Comparison of ENCODE assay signal across 9 cellular contexts in the genomic region with DNA sequence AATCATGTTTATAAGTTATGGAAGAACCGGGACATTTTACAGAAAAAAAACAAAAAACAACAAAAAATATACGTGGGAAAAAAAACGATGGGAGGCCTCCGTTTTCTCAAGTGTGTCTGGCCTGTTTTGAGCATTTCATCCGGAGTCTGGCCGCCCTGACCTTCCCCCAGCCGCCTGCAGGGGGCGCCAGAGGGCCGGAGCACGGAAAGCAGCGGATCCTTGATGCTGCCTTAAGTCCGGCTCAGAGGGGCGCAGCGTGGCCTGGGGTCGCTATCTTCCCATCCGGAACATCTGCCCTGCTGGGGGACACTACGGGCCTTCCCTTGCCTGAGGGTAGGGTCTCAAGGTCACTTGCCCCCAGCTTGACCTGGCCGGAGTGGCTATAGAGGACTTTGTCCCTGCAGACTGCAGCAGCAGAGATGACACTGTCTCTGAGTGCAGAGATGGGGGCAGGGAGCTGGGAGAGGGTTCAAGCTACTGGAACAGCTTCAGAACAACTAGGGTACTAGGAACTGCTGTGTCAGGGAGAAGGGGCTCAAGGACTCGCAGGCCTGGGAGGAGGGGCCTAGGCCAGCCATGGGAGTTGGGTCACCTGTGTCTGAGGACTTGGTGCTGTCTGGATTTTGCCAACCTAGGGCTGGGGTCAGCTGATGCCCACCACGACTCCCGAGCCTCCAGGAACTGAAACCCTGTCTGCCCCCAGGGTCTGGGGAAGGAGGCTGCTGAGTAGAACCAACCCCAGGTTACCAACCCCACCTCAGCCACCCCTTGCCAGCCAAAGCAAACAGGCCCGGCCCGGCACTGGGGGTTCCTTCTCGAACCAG. TPM values are rescaled to one million over a fixed set of nuclear protein-coding genes. Genes with fewer than 3 reads are reported as not detected.
DNase-seq lines count a peak whose midpoint lies in the region; ATAC-seq and TF ChIP-seq lines count a peak whose summit lies in the region.
"Had no signal": no experiment of that assay in that cellular context is flagged by ENCODE, and none has a peak within 500 bp of the region (broad histone marks: within the 10 kb centered on the region; RNA-seq: fewer than 3 reads in every experiment).

No MANE protein-coding gene starts in this region.

- peak; percentile 99 for TF ChIP-seq CTCF in progenitor cell of endocrine pancreas (IDR thresholded peaks at IDR 0.05; ENCODE audit: unreplicated experiment)

- no peaks in the 10 kb centered on the region for H3K9me3 ChIP-seq in aorta (ENCODE audit: control insufficient read depth, low read length)

- H3K27me3 Mint-ChIP-seq in progenitor cell of endocrine pancreas, result no peaks in the 10 kb centered on the region

- H3K4me3 ChIP-seq in aorta (ENCODE audit: low read length in 2 of 2), result no peak overlapping the region

- ATAC-seq in SK-N-SH treated with all-trans-retinoic acid at 6 μM for 48 hours, result peak; percentile 78
- peak; percentile 69 for ATAC-seq in Right ventricle myocardium inferior
- peak; percentile 86 for ATAC-seq in aorta (ENCODE audit: low FRiP score)
- ATAC-seq in HG03457 (IDR thresholded peaks at IDR 0.05; ENCODE audit: unreplicated experiment), result no peak

- peaks cover 13% of the 10 kb centered on the region for H3K4me1 Mint-ChIP-seq in progenitor cell of endocrine pancreas (ENCODE audit: low read depth)

- H3K9me3 Mint-ChIP-seq in progenitor cell of endocrine pancreas (ENCODE audit: low read depth), result no peaks in the 10 kb centered on the region

- H3K27me3 ChIP-seq in aorta (ENCODE audit: control insufficient read depth in 1 of 2, insufficient read depth in 2 of 2, low read length in 1 of 2), result no peaks in the 10 kb centered on the region

- H3K36me3 ChIP-seq in aorta (ENCODE audit: control insufficient read depth in 1 of 2, insufficient read depth in 2 of 2, low read length in 1 of 2), result peaks cover 0 to 3% of the 10 kb centered on the region in 2 donors

- 9 to 11% methylated on average over 24 of the region's 24 CpGs for WGBS in aorta, 2 donors

- no peak overlapping the region for H3K4me3 Mint-ChIP-seq in progenitor cell of endocrine pancreas (ENCODE audit: low read depth)

- H3K27ac Mint-ChIP-seq in progenitor cell of endocrine pancreas, result no peak overlapping the region

- in situ Hi-C loops in Caki2 (cut with HindIII; ENCODE audit: low pct_unique_long_range_greater_than_20kb, low sequenced_read_pairs), result no loop called here

- H3K36me3 Mint-ChIP-seq in progenitor cell of endocrine pancreas (ENCODE audit: insufficient read depth), result peaks cover 9% of the 10 kb centered on the region

- H3K27ac ChIP-seq in aorta (ENCODE audit: low read depth in 1 of 2, low read length in 2 of 2), result no peak overlapping the region

- no peaks in the 10 kb centered on the region for H3K4me1 ChIP-seq in aorta (ENCODE audit: control insufficient read depth in 1 of 2, insufficient read depth in 2 of 2, low read length in 2 of 2)

- DNase-seq in Caki2 (ENCODE audit: low read depth), result peak; percentile 77
- DNase-seq in HuH-7.5 (ENCODE audit: low spot score), result peak; percentile 68
- DNase-seq in activated naive CD4-positive, alpha-beta T cell treated with anti-CD3 and anti-CD28 coated beads, Interleukin-2, amount 50 U/mL, for 16 hours, result peak; percentile 75
- DNase-seq in Right ventricle myocardium inferior (ENCODE audit: missing footprints), result peak; percentile 89
- DNase-seq in progenitor cell of endocrine pancreas (ENCODE audit: low spot score, unreplicated experiment), result peak; percentile 80
- DNase-seq in aorta, result peak; percentile 75 to 93

- intact Hi-C loops in Right ventricle myocardium inferior (cut with DNase I), result loop anchor here (2.0 to 10.0 kb wide), 2 partner anchors 47 to 431 kb away; no protein-coding TSS in a partner anchor
- intact Hi-C loops in aorta (cut with DNase I), result loop anchor here (2.0 to 10.0 kb wide), 3 partner anchors 47 to 431 kb away; no protein-coding TSS in a partner anchor

TF ChIP-seq in SK-N-SH treated with all-trans-retinoic acid at 6 μM for 48 hours, 23 proteins besides CTCF, POLR2A, EP300 and RAD21:
- TF ChIP-seq GLIS3 (CRISPR knock-in tag; IDR thresholded peaks at IDR 0.05) (0 out of 2 replicates have a peak, but pooled peaks have one; percentile 19), ZNF565 (CRISPR knock-in tag; conservative IDR thresholded peaks at IDR 0.05; ENCODE audit: low read depth) (no peak)
TF ChIP-seq in SK-N-SH treated with all-trans-retinoic acid at 6 μM for 48 hours: peak in this region for 1.

RNA-seq across cellular contexts. Expression of a gene that starts 1.8 kb away (rescaled TPM):
- 1.8 and 6.7 TPM in 2 replicates for total RNA-seq in Caki2 (2014; rRNA removed; shearing (Covaris generic); ENCODE audit: low replicate concordance)
- total RNA-seq in Right ventricle myocardium inferior (9.9 TPM), progenitor cell of endocrine pancreas (198 and 233 TPM in 2 replicates), aorta (100 to 1,000 TPM in 1 of 2 donors, 10 to 100 TPM in 1; 96.1 to 105 TPM)
- 100 to 1,000 TPM; 207 to 455 TPM for polyA plus RNA-seq in aorta

RNA-seq across cellular contexts. Expression of a gene that starts 10.6 kb away (rescaled TPM):
- 6.1 and 24.1 TPM in 2 replicates for total RNA-seq in Caki2 (2014; rRNA removed; shearing (Covaris generic); ENCODE audit: low replicate concordance)
- total RNA-seq in Right ventricle myocardium inferior (1.4 TPM), progenitor cell of endocrine pancreas (85.5 and 89.4 TPM in 2 replicates), aorta (10 to 100 TPM; 14.8 to 22.2 TPM)
- polyA plus RNA-seq in aorta, result 100 to 1,000 TPM in 1 of 2 donors, 1 to 10 TPM in 1; 7.4 to 127 TPM

RNA-seq across cellular contexts. Expression of a gene that starts 12.8 kb away (rescaled TPM):
- 228 and 263 TPM in 2 replicates for total RNA-seq in Caki2 (2014; rRNA removed; shearing (Covaris generic); ENCODE audit: low replicate concordance)
- 45.3 TPM for total RNA-seq in Right ventricle myocardium inferior
- total RNA-seq in progenitor cell of endocrine pancreas, result 63.0 and 67.1 TPM in 2 replicates
- 10 to 100 TPM; 22.3 to 23.6 TPM for total RNA-seq in aorta
- polyA plus RNA-seq in aorta, result 10 to 100 TPM in 1 of 2 donors, 1 to 10 TPM in 1; 8.9 to 14.8 TPM

RNA-seq across cellular contexts. Expression of a gene that starts 38.2 kb away (rescaled TPM):
- total RNA-seq in Caki2 (2014; rRNA removed; shearing (Covaris generic); ENCODE audit: low replicate concordance), result not detected in 2 replicates
- not detected for total RNA-seq in Right ventricle myocardium inferior
- total RNA-seq in progenitor cell of endocrine pancreas, result not detected in 2 replicates
- not detected for total RNA-seq in aorta
- not detected for polyA plus RNA-seq in aorta
- total RNA-seq: T-helper 1 cell treated with Interleukin-12 subunit alpha and Interleukin-12 subunit beta and Interleukin-4 antibody, amounts not matched to agents 30 ng/mL and 1 ng/mL, for 36 hours had no signal

RNA-seq across cellular contexts. Expression of a gene that starts 42.0 kb away (rescaled TPM):
- not detected in 2 replicates for total RNA-seq in Caki2 (2014; rRNA removed; shearing (Covaris generic); ENCODE audit: low replicate concordance)
- total RNA-seq in Right ventricle myocardium inferior, result not detected
- total RNA-seq in progenitor cell of endocrine pancreas, result not detected in 2 replicates
- total RNA-seq in aorta, result 1 to 10 TPM; 1.2 to 1.5 TPM
- polyA plus RNA-seq in aorta, result 10 to 100 TPM in 1 of 2 donors, not detected in 1; 18.8 TPM
- total RNA-seq: T-helper 1 cell treated with Interleukin-12 subunit alpha and Interleukin-12 subunit beta and Interleukin-4 antibody, amounts not matched to agents 30 ng/mL and 1 ng/mL, for 36 hours had no signal
